22 cellular contexts compared by ENCODE assay signal in genomic region chr1:109248444-109248796, GRCh38. TPM values are rescaled to one million over a fixed set of nuclear protein-coding genes. Genes with fewer than 3 reads are reported as not detected.
"Had no signal": no experiment of that assay in that cellular context is flagged by ENCODE, and none has a peak within 500 bp of the region (broad histone marks: within the 10 kb centered on the region; RNA-seq: fewer than 3 reads in every experiment).

No MANE protein-coding gene starts in this region.

- H3K4me3 Mint-ChIP-seq: activated naive CD8-positive, alpha-beta T cell treated with anti-CD3 and anti-CD28 coated beads for 36 hours had no signal

- H3K36me3 Mint-ChIP-seq: activated naive CD8-positive, alpha-beta T cell treated with anti-CD3 and anti-CD28 coated beads for 36 hours; naive thymus-derived CD4-positive, alpha-beta T cell had no signal

- H3K9me3 Mint-ChIP-seq: activated B cell treated with CpG ODN at 0.5 μM for 24 hours; activated CD4-positive, alpha-beta T cell treated with anti-CD3 and anti-CD28 coated beads, Interleukin-2, amount 10 ng/mL, durations not matched to agents 24 days and 14 days; activated naive CD8-positive, alpha-beta T cell treated with anti-CD3 and anti-CD28 coated beads for 36 hours; activated T-helper 2 cell treated with anti-CD3 and anti-CD28 coated beads, Interferon-gamma antibody, Interleukin-2, Interleukin-4, amounts not matched to agents 10 μg/mL and 5 μg/mL and 100 μg/mL, durations not matched to agents 14 hours and 24 hours and 36 hours; stimulated activated naive CD8-positive, alpha-beta T cell treated with anti-CD3 and anti-CD28 coated beads, Interleukin-15, Interleukin-2, amounts not matched to agents 100 ng/mL and 50 ng/mL, for 24 hours had no signal

- FAIRE-seq: endometrium, TTC549, urothelium cell line had no signal

- DNase-seq: activated B cell treated with CpG ODN at 0.5 μM for 24 hours; activated CD4-positive, alpha-beta T cell treated with anti-CD3 and anti-CD28 coated beads, Interleukin-2, amount 10 ng/mL, durations not matched to agents 24 days and 14 days; activated naive CD8-positive, alpha-beta T cell treated with anti-CD3 and anti-CD28 coated beads for 36 hours; activated T-cell treated with anti-CD3 and anti-CD28 coated beads for 4 hours; stimulated activated CD4-positive, alpha-beta T cell treated with anti-CD3 and anti-CD28 coated beads, Interleukin-15, amount 100 ng/mL, for 24 hours; stimulated activated CD4-positive, alpha-beta T cell treated with anti-CD3 and anti-CD28 coated beads, Interleukin-4, amount 100 ng/mL, for 24 hours; T-helper 17 cell had no signal

- H3K27ac Mint-ChIP-seq: activated B cell treated with CpG ODN at 0.5 μM for 24 hours; activated CD4-positive, alpha-beta T cell treated with anti-CD3 and anti-CD28 coated beads, Interleukin-2, amount 10 ng/mL, durations not matched to agents 24 days and 14 days; activated naive CD8-positive, alpha-beta T cell treated with anti-CD3 and anti-CD28 coated beads for 36 hours; activated T-helper 2 cell treated with anti-CD3 and anti-CD28 coated beads, Interferon-gamma antibody, Interleukin-2, Interleukin-4, amounts not matched to agents 10 μg/mL and 5 μg/mL and 100 μg/mL, durations not matched to agents 14 hours and 24 hours and 36 hours; T-helper 17 cell had no signal

- H3K4me3 ChIP-seq: lung had no signal

- ATAC-seq: esophagus mucosa; naive thymus-derived CD4-positive, alpha-beta T cell had no signal

RNA-seq across cellular contexts. Expression of gene PSRC1, which starts 34.5 kb away (rescaled TPM):
- total RNA-seq: activated B cell treated with CpG ODN at 0.5 μM for 24 hours had no signal

RNA-seq across cellular contexts. Expression of gene MYBPHL, which starts 58.4 kb away (rescaled TPM):
- total RNA-seq: activated B cell treated with CpG ODN at 0.5 μM for 24 hours; activated CD4-positive, alpha-beta T cell treated with anti-CD3 and anti-CD28 coated beads, Interleukin-2, amount 10 ng/mL, durations not matched to agents 24 days and 14 days; activated CD8-positive, alpha-beta memory T cell treated with anti-CD3 and anti-CD28 coated beads for 36 hours; activated naive CD8-positive, alpha-beta T cell treated with anti-CD3 and anti-CD28 coated beads for 36 hours; activated T-helper 2 cell treated with anti-CD3 and anti-CD28 coated beads, Interferon-gamma antibody, Interleukin-2, Interleukin-4, amounts not matched to agents 10 μg/mL and 5 μg/mL and 100 μg/mL, durations not matched to agents 14 hours and 24 hours and 36 hours; glomerular endothelial cell; left colon; mononuclear cell; naive thymus-derived CD4-positive, alpha-beta T cell; osteoblast; pulmonary artery endothelial cell; T-helper 17 cell; temporal lobe had no signal
- polyA plus RNA-seq: naive thymus-derived CD4-positive, alpha-beta T cell had no signal
